Comparison of ENCODE assay signal across 9 cellular contexts in genomic region chr10:61835069-61835908, GRCh38.
DNase-seq lines count a peak whose midpoint lies in the region; ATAC-seq, FAIRE-seq and TF ChIP-seq lines count a peak whose summit lies in the region.
"Had no signal": no experiment of that assay in that cellular context is flagged by ENCODE, and none has a peak within 500 bp of the region (broad histone marks: within the 10 kb centered on the region; RNA-seq: fewer than 3 reads in every experiment).

No MANE protein-coding gene starts in this region.

- no peaks in the 10 kb centered on the region; a peak in 2 of 5 replicates for H3K9me3 Mint-ChIP-seq in H9

- no peak overlapping the region for H3K4me3 ChIP-seq in rectal smooth muscle tissue (ENCODE audit: low read length)
- H3K4me3 ChIP-seq: BLaER1 had no signal

- H3K4me1 ChIP-seq in H9 (ENCODE audit: insufficient read depth, low read length) (no peaks in the 10 kb centered on the region), rectal smooth muscle tissue (ENCODE audit: control insufficient read depth, insufficient read depth, low read length) (peaks cover 8% of the 10 kb centered on the region)
- H3K4me1 ChIP-seq: BLaER1 had no signal

- H4K5ac ChIP-seq in H9 (ENCODE audit: insufficient read length, low read depth, low read length): no peak overlapping the region

- H3K56ac ChIP-seq in H9 (ENCODE audit: insufficient read length, low read depth, low read length): no peak overlapping the region

- peak; percentile 70 for TF ChIP-seq CTCF in H9 (conservative IDR thresholded peaks at IDR 0.05)

- WGBS in H9 (ENCODE audit: extremely low coverage, insufficient read length, low lambda C conversion rate): no CpG with 5 or more reads among the region's 8 CpGs

- no peak overlapping the region for H2AK5ac ChIP-seq in H9 (ENCODE audit: insufficient read length, low read length)

- no peaks in the 10 kb centered on the region for H3K27me3 ChIP-seq in H9 (ENCODE audit: insufficient read depth, low read length)
- H3K27me3 ChIP-seq in rectal smooth muscle tissue (ENCODE audit: control insufficient read depth, insufficient read depth, low read length): no peaks in the 10 kb centered on the region
- H3K27me3 ChIP-seq: BLaER1 had no signal

- no peak overlapping the region for H3K18ac ChIP-seq in H9 (ENCODE audit: insufficient read length, low read depth, low read length)

- no peak overlapping the region for H2BK12ac ChIP-seq in H9 (ENCODE audit: insufficient read length, low read depth, low read length)

- H4K20me1 ChIP-seq in H9 (ENCODE audit: control insufficient read depth, insufficient read depth, insufficient read length): no peaks in the 10 kb centered on the region
- H4K20me1 ChIP-seq: BLaER1 had no signal

- H3K27me3 Mint-ChIP-seq in H9 (ENCODE audit: low read depth): no peaks in the 10 kb centered on the region

- H4K8ac ChIP-seq in H9 (replicated peaks; ENCODE audit: insufficient read length, low read depth, low read length): no peak overlapping the region

- H3K4me3 Mint-ChIP-seq in H9: no peak overlapping the region

- H3K36me3 Mint-ChIP-seq in H9 (ENCODE audit: insufficient read depth in 1 of 3, low read depth in 3 of 3): no peaks in the 10 kb centered on the region

- H2BK5ac ChIP-seq in H9 (ENCODE audit: insufficient read length, low read length): no peak overlapping the region

- DNase-seq in DMS153 treated with DMSO at 0.1 percent for 48 hours (lab: John Stamatoyannopoulos, UW; ENCODE audit: unreplicated experiment) (peak; percentile 17), DMS153 (lab: John Stamatoyannopoulos, UW) (no peak), H9 (peak; percentile 46), RCC 7860 (ENCODE audit: low spot score) (peak; percentile 68), fibroblast of gingiva (ENCODE audit: low read depth) (peak; percentile 76)
- no peak for DNase-seq in stimulated activated CD4-positive, alpha-beta T cell treated with anti-CD3 and anti-CD28 coated beads, Interleukin-4, amount 100 ng/mL, for 24 hours

- peak; percentile 90 for FAIRE-seq in RCC 7860 (lab: Jason Lieb, UNC)

- peaks cover 0 to 15% of the 10 kb centered on the region in 2 experiments; a peak in 2 of 4 replicates for H3K4me1 Mint-ChIP-seq in H9

- H3K9ac ChIP-seq in H9 (ENCODE audit: extremely low read depth, insufficient read length, low read length): no peak overlapping the region
- H3K9ac ChIP-seq in rectal smooth muscle tissue (ENCODE audit: low read length): no peak overlapping the region
- H3K9ac ChIP-seq: BLaER1 had no signal

- H3K4ac ChIP-seq in H9 (ENCODE audit: low read depth, low read length): no peak overlapping the region

- H3K36me3 ChIP-seq in rectal smooth muscle tissue (ENCODE audit: control insufficient read depth, insufficient read depth, low read length): no peaks in the 10 kb centered on the region
- H3K36me3 ChIP-seq: BLaER1 had no signal

- no peak overlapping the region for H2BK15ac ChIP-seq in H9 (ENCODE audit: low read depth, low read length)

- no peak for ATAC-seq in GM19452 (IDR thresholded peaks at IDR 0.05; ENCODE audit: unreplicated experiment)

- H3K79me1 ChIP-seq in H9 (ENCODE audit: insufficient read depth, low read depth, low read length, poor library complexity, severe bottlenecking): no peaks in the 10 kb centered on the region

- H4K91ac ChIP-seq in H9 (ENCODE audit: insufficient read length, low read depth, low read length): no peak overlapping the region

- no peaks in the 10 kb centered on the region for H3K9me3 ChIP-seq in H9 (ENCODE audit: control insufficient read depth, low read depth, low read length)
- H3K9me3 ChIP-seq: BLaER1 had no signal

- H3K4me2 ChIP-seq in H9 (ENCODE audit: insufficient read depth, insufficient read length, low read length): no peak overlapping the region
- H3K4me2 ChIP-seq: BLaER1 had no signal

- no peaks in the 10 kb centered on the region for H3K79me2 ChIP-seq in H9 (ENCODE audit: insufficient read depth, low read length)

- H2BK20ac ChIP-seq in H9 (ENCODE audit: low read depth, low read length, poor library complexity, severe bottlenecking): no peak overlapping the region

- no peak overlapping the region for H3T11ph ChIP-seq in H9 (ENCODE audit: low read length)

- no peak overlapping the region for H3K27ac Mint-ChIP-seq in H9

- H2AFZ ChIP-seq in H9 (ENCODE audit: low read length): no peak overlapping the region

- H3K14ac ChIP-seq in H9 (ENCODE audit: insufficient read depth, low read length): no peak overlapping the region

- no peak overlapping the region for H3K23ac ChIP-seq in H9 (ENCODE audit: insufficient read length, low read depth, low read length)

- no peaks in the 10 kb centered on the region for H3K23me2 ChIP-seq in H9 (ENCODE audit: insufficient read length, low read depth, low read length, poor library complexity, severe bottlenecking)

- H3K27ac ChIP-seq in H9 (ENCODE audit: insufficient read length, low read depth, low read length): no peak overlapping the region
- H3K27ac ChIP-seq in rectal smooth muscle tissue (ENCODE audit: low read depth, low read length): peak overlapping the region; percentile 11
- H3K27ac ChIP-seq: BLaER1 had no signal

- no peak overlapping the region for H2BK120ac ChIP-seq in H9 (ENCODE audit: low read depth, low read length, poor library complexity, severe bottlenecking)

Comparison
In these comparisons a context has a peak if more than half of its experiments do, and no peak if none do; other contexts are left out.
1. DNase-seq: peak in DMS153 treated with DMSO at 0.1 percent for 48 hours (single experiment), H9 (single experiment), RCC 7860 (single experiment) and fibroblast of gingiva (single experiment); none in DMS153 (single experiment) and stimulated activated CD4-positive, alpha-beta T cell treated with anti-CD3 and anti-CD28 coated beads, Interleukin-4, amount 100 ng/mL, for 24 hours (single experiment).